In genomic region chr2:96259497-96259921, GRCh38 we compare ENCODE assay signal across 9 cellular contexts. TPM values are rescaled to one million over a fixed set of nuclear protein-coding genes. Genes with fewer than 3 reads are reported as not detected.
A peak's percentile ranks its signal among the peaks of the same experiment; 100 is the strongest.
DNase-seq lines count a peak whose midpoint lies in the region; ATAC-seq and TF ChIP-seq lines count a peak whose summit lies in the region.
"Had no signal": no experiment of that assay in that cellular context is flagged by ENCODE, and none has a peak within 500 bp of the region (broad histone marks: within the 10 kb centered on the region; RNA-seq: fewer than 3 reads in every experiment).

No MANE protein-coding gene starts in this region.

- no peak for ATAC-seq in activated CD8-positive, alpha-beta T cell treated with anti-CD3 and anti-CD28 coated beads for 36 hours
- no peak for ATAC-seq in activated CD8-positive, alpha-beta T cell treated with anti-CD3 and anti-CD28 coated beads, Interleukin-2, amount 10 ng/mL, durations not matched to agents 7 days and 5 days
- peak; percentile 74 for ATAC-seq in mucosa of descending colon

- H3K9me3 Mint-ChIP-seq in activated CD8-positive, alpha-beta T cell treated with anti-CD3 and anti-CD28 coated beads for 36 hours = no peaks in the 10 kb centered on the region
- no peaks in the 10 kb centered on the region for H3K9me3 Mint-ChIP-seq in activated CD8-positive, alpha-beta T cell treated with anti-CD3 and anti-CD28 coated beads, Interleukin-2, amount 10 ng/mL, durations not matched to agents 7 days and 5 days (ENCODE audit: insufficient read depth)
- H3K9me3 Mint-ChIP-seq: T-helper 1 cell treated with Interleukin-12 subunit alpha and Interleukin-12 subunit beta and Interleukin-4 antibody, amounts not matched to agents 30 μg/mL and 1 μg/mL, for 36 hours had no signal

- H3K4me1 ChIP-seq in adrenal gland (replicated peaks in 1 of 2) (peaks cover 52 to 91% of the 10 kb centered on the region in 2 donors), mucosa of descending colon (ENCODE audit: low read depth) (peaks cover 51% of the 10 kb centered on the region), transverse colon (peaks cover 43 to 75% (median 54%) of the 10 kb centered on the region in 4 donors)

- no peak for TF ChIP-seq EP300 in transverse colon (IDR thresholded peaks at IDR 0.05; ENCODE audit: low read depth)

- POLR2A ChIA-PET in activated CD8-positive, alpha-beta T cell treated with anti-CD3 and anti-CD28 coated beads for 36 hours (lab: Charles Lee) = interaction anchor here (0.7 to 1.8 kb wide), 6 partner anchors 8 to 279 kb away, joined by 3 to 8 read pairs (median 4); partner anchors contain the start of gene STARD7
- POLR2A ChIA-PET in activated CD8-positive, alpha-beta T cell treated with anti-CD3 and anti-CD28 coated beads, Interleukin-2, amount 10 ng/mL, durations not matched to agents 7 days and 5 days (lab: Charles Lee) = interaction anchor here (0.9 kb wide), 2 partner anchors 51 to 54 kb away, joined by 3 read pairs; partner anchors contain the start of gene STARD7

- H3K27ac ChIP-seq in adrenal gland (peak overlapping the region; percentile 88 to 97 (median 94)), transverse colon (peak overlapping the region; percentile 88 to 90 (median 88))

- in situ Hi-C loops in transverse colon (cut with MboI; ENCODE audit: low pct_ligation_motif_present in 1 of 4, low pct_unique_long_range_greater_than_20kb in 1 of 4, low sequenced_read_pairs in 3 of 4) = loop anchor here in 1 of 4 donors (25.0 kb wide), 1 partner anchor 247 kb away; no protein-coding TSS in a partner anchor
- in situ Hi-C loops in KBM-7 (cut with MboI; ENCODE audit: low pct_unique_long_range_greater_than_20kb, low sequenced_read_pairs) = no loop called here

- 62 to 91% (median 65%) methylated on average over 5 of the region's 5 CpGs for WGBS in adrenal gland, 4 donors
- WGBS in transverse colon (ENCODE audit: low coverage in 1 of 2), 2 donors = 20 to 41% methylated on average over 1 to 5 of the region's 5 CpGs

- intact Hi-C loops in activated CD8-positive, alpha-beta T cell treated with anti-CD3 and anti-CD28 coated beads for 36 hours (cut with micrococcal nuclease) = no loop called here
- intact Hi-C loops in adrenal gland (cut with DNase I) = loop anchor here in 1 of 2 donors (10.0 kb wide), 1 partner anchor 55 kb away; the partner anchor contains the start of gene STARD7
- intact Hi-C loops in mucosa of descending colon (cut with DNase I, micrococcal nuclease) = no loop called here
- intact Hi-C loops in transverse colon (cut with DNase I; ENCODE audit: low total_unique reads) = no loop called here

- H3K4me3 ChIP-seq in adrenal gland (no peak overlapping the region), mucosa of descending colon (no peak overlapping the region), transverse colon (no peak overlapping the region)

- no peaks in the 10 kb centered on the region for H3K27me3 Mint-ChIP-seq in activated CD8-positive, alpha-beta T cell treated with anti-CD3 and anti-CD28 coated beads for 36 hours
- no peaks in the 10 kb centered on the region for H3K27me3 Mint-ChIP-seq in activated CD8-positive, alpha-beta T cell treated with anti-CD3 and anti-CD28 coated beads, Interleukin-2, amount 10 ng/mL, durations not matched to agents 7 days and 5 days (ENCODE audit: low read depth)

- DNase-seq in activated CD8-positive, alpha-beta T cell treated with anti-CD3 and anti-CD28 coated beads for 36 hours = no peak
- no peak for DNase-seq in activated CD8-positive, alpha-beta T cell treated with anti-CD3 and anti-CD28 coated beads, Interleukin-2, amount 10 ng/mL, durations not matched to agents 7 days and 5 days
- DNase-seq in adrenal gland (peak in 3 of 7 donors; percentile 32 to 76 (median 49)), mucosa of descending colon (peak; percentile 76 to 87 (median 80)), transverse colon (peak; percentile 80), KBM-7 (no peak), CD1c-positive myeloid dendritic cell (ENCODE audit: extremely low spot score) (no peak), GM19240 (ENCODE audit: insufficient read length, low spot score) (no peak)

- TF ChIP-seq POLR2A in adrenal gland (IDR thresholded peaks at IDR 0.05) (no peak), transverse colon (IDR thresholded peaks at IDR 0.05) (peak; percentile 44)

- no peak for TF ChIP-seq CTCF in activated CD8-positive, alpha-beta T cell treated with anti-CD3 and anti-CD28 coated beads for 36 hours (IDR thresholded peaks at IDR 0.05)
- no peak for TF ChIP-seq CTCF in adrenal gland (IDR thresholded peaks at IDR 0.05)
- TF ChIP-seq CTCF in mucosa of descending colon (IDR thresholded peaks at IDR 0.05) = no peak
- TF ChIP-seq CTCF in transverse colon (IDR thresholded peaks at IDR 0.05) = peak in 1 of 5 experiments; percentile 7

- H3K36me3 ChIP-seq in adrenal gland (replicated peaks in 1 of 2) (peaks cover 0 to 30% of the 10 kb centered on the region in 2 donors), mucosa of descending colon (ENCODE audit: low read depth) (no peaks in the 10 kb centered on the region), transverse colon (peaks cover 0 to 16% (median 3%) of the 10 kb centered on the region in 4 donors)

- H3K9me3 ChIP-seq in adrenal gland (replicated peaks in 1 of 3) (no peaks in the 10 kb centered on the region), mucosa of descending colon (no peaks in the 10 kb centered on the region), transverse colon (no peaks in the 10 kb centered on the region)

- H3K27me3 ChIP-seq in adrenal gland (no peaks in the 10 kb centered on the region), transverse colon (no peaks in the 10 kb centered on the region)

- peaks cover 26% of the 10 kb centered on the region for H3K36me3 Mint-ChIP-seq in activated CD8-positive, alpha-beta T cell treated with anti-CD3 and anti-CD28 coated beads for 36 hours (ENCODE audit: low read depth)
- H3K36me3 Mint-ChIP-seq in activated CD8-positive, alpha-beta T cell treated with anti-CD3 and anti-CD28 coated beads, Interleukin-2, amount 10 ng/mL, durations not matched to agents 7 days and 5 days (ENCODE audit: low read depth) = peaks cover 49% of the 10 kb centered on the region

- CTCF ChIA-PET in activated CD8-positive, alpha-beta T cell treated with anti-CD3 and anti-CD28 coated beads for 36 hours (lab: Charles Lee) = interaction anchor here (1.4 to 3.0 kb wide), 6 partner anchors 17 to 267 kb away, joined by 3 to 15 read pairs (median 9); partner anchors contain the start of gene ADRA2B
- CTCF ChIA-PET in activated CD8-positive, alpha-beta T cell treated with anti-CD3 and anti-CD28 coated beads, Interleukin-2, amount 10 ng/mL, durations not matched to agents 7 days and 5 days (lab: Charles Lee) = interaction anchor here (0.6 to 3.2 kb wide), 8 partner anchors 14 to 267 kb away, joined by 3 to 17 read pairs (median 4); partner anchors contain the start of gene ASTL

- peak overlapping the region; percentile 54 for H3K27ac Mint-ChIP-seq in activated CD8-positive, alpha-beta T cell treated with anti-CD3 and anti-CD28 coated beads for 36 hours
- H3K27ac Mint-ChIP-seq in activated CD8-positive, alpha-beta T cell treated with anti-CD3 and anti-CD28 coated beads, Interleukin-2, amount 10 ng/mL, durations not matched to agents 7 days and 5 days = no peak overlapping the region
- H3K27ac Mint-ChIP-seq: T-helper 1 cell treated with Interleukin-12 subunit alpha and Interleukin-12 subunit beta and Interleukin-4 antibody, amounts not matched to agents 30 μg/mL and 1 μg/mL, for 36 hours had no signal

- H3K4me3 Mint-ChIP-seq in activated CD8-positive, alpha-beta T cell treated with anti-CD3 and anti-CD28 coated beads for 36 hours = no peak overlapping the region
- H3K4me3 Mint-ChIP-seq in activated CD8-positive, alpha-beta T cell treated with anti-CD3 and anti-CD28 coated beads, Interleukin-2, amount 10 ng/mL, durations not matched to agents 7 days and 5 days = no peak overlapping the region
- H3K4me3 Mint-ChIP-seq: T-helper 1 cell treated with Interleukin-12 subunit alpha and Interleukin-12 subunit beta and Interleukin-4 antibody, amounts not matched to agents 30 μg/mL and 1 μg/mL, for 36 hours had no signal

- H3K4me1 Mint-ChIP-seq in activated CD8-positive, alpha-beta T cell treated with anti-CD3 and anti-CD28 coated beads for 36 hours (ENCODE audit: low read depth) = peaks cover 74% of the 10 kb centered on the region
- H3K4me1 Mint-ChIP-seq in activated CD8-positive, alpha-beta T cell treated with anti-CD3 and anti-CD28 coated beads, Interleukin-2, amount 10 ng/mL, durations not matched to agents 7 days and 5 days (ENCODE audit: low read depth) = peaks cover 80% of the 10 kb centered on the region

RNA-seq across cellular contexts. Expression of gene TMEM127, which starts 6.3 kb away (rescaled TPM):
- 10 to 100 TPM; 13.1 to 15.0 TPM for total RNA-seq in activated CD8-positive, alpha-beta T cell treated with anti-CD3 and anti-CD28 coated beads for 36 hours
- 10 to 100 TPM; 31.8 to 34.2 TPM for total RNA-seq in activated CD8-positive, alpha-beta T cell treated with anti-CD3 and anti-CD28 coated beads, Interleukin-2, amount 10 ng/mL, durations not matched to agents 7 days and 5 days
- total RNA-seq in adrenal gland (10 to 100 TPM; 57.7 to 89.2 (median 71.2) TPM), mucosa of descending colon (100 to 1,000 TPM in 1 of 3 donors, 10 to 100 TPM in 2; 82.3 to 136 (median 87.9) TPM), transverse colon (100 to 1,000 TPM in 1 of 4 donors, 10 to 100 TPM in 3; 18.5 to 131 (median 82.0) TPM)
- 10 to 100 TPM; 14.9 to 48.2 (median 14.9) TPM for polyA plus RNA-seq in adrenal gland

RNA-seq across cellular contexts. Expression of gene CIAO1, which starts 6.5 kb away (rescaled TPM):
- total RNA-seq in activated CD8-positive, alpha-beta T cell treated with anti-CD3 and anti-CD28 coated beads for 36 hours = 10 to 100 TPM; 72.1 to 72.3 TPM
- 10 to 100 TPM; 64.9 to 65.9 TPM for total RNA-seq in activated CD8-positive, alpha-beta T cell treated with anti-CD3 and anti-CD28 coated beads, Interleukin-2, amount 10 ng/mL, durations not matched to agents 7 days and 5 days
- total RNA-seq in adrenal gland (100 to 1,000 TPM in 6 of 8 donors, 10 to 100 TPM in 2; 92.5 to 237 (median 139) TPM), mucosa of descending colon (10 to 100 TPM; 57.5 to 67.1 (median 60.6) TPM), transverse colon (100 to 1,000 TPM; 114 to 220 (median 143) TPM)
- 100 to 1,000 TPM in 1 of 3 donors, 10 to 100 TPM in 2; 52.5 to 137 (median 59.5) TPM for polyA plus RNA-seq in adrenal gland

RNA-seq across cellular contexts. Expression of gene SNRNP200, which starts 45.8 kb away (rescaled TPM):
- total RNA-seq in activated CD8-positive, alpha-beta T cell treated with anti-CD3 and anti-CD28 coated beads for 36 hours = 100 to 1,000 TPM; 175 to 178 TPM
- total RNA-seq in activated CD8-positive, alpha-beta T cell treated with anti-CD3 and anti-CD28 coated beads, Interleukin-2, amount 10 ng/mL, durations not matched to agents 7 days and 5 days = 100 to 1,000 TPM; 177 to 181 TPM
- 100 to 1,000 TPM in 2 of 8 donors, 10 to 100 TPM in 6; 69.3 to 114 (median 96.1) TPM for total RNA-seq in adrenal gland
- 100 to 1,000 TPM in 2 of 3 donors, 10 to 100 TPM in 1; 80.9 to 117 (median 103) TPM for polyA plus RNA-seq in adrenal gland
- total RNA-seq in mucosa of descending colon = 100 to 1,000 TPM in 2 of 3 donors, 10 to 100 TPM in 1; 95.8 to 113 (median 106) TPM
- 100 to 1,000 TPM in 1 of 4 donors, 10 to 100 TPM in 3; 81.4 to 106 (median 86.8) TPM for total RNA-seq in transverse colon

RNA-seq across cellular contexts. Expression of gene STARD7, which starts 50.9 kb away (rescaled TPM):
- 100 to 1,000 TPM; 145 to 149 TPM for total RNA-seq in activated CD8-positive, alpha-beta T cell treated with anti-CD3 and anti-CD28 coated beads for 36 hours
- 100 to 1,000 TPM; 139 to 143 TPM for total RNA-seq in activated CD8-positive, alpha-beta T cell treated with anti-CD3 and anti-CD28 coated beads, Interleukin-2, amount 10 ng/mL, durations not matched to agents 7 days and 5 days
- 100 to 1,000 TPM; 145 to 209 (median 166) TPM for total RNA-seq in adrenal gland
- 100 to 1,000 TPM in 1 of 3 donors, 10 to 100 TPM in 2; 37.8 to 129 (median 45.9) TPM for polyA plus RNA-seq in adrenal gland
- total RNA-seq in mucosa of descending colon = 100 to 1,000 TPM; 118 to 123 (median 122) TPM
- total RNA-seq in transverse colon = 100 to 1,000 TPM in 3 of 4 donors, 10 to 100 TPM in 1; 74.1 to 155 (median 139) TPM

Comparison
In these comparisons a context has a peak if more than half of its experiments do, and no peak if none do; other contexts are left out.
1. DNase-seq: peak in mucosa of descending colon (3 of 3) and transverse colon (single experiment); none in activated CD8-positive, alpha-beta T cell treated with anti-CD3 and anti-CD28 coated beads for 36 hours (single experiment), activated CD8-positive, alpha-beta T cell treated with anti-CD3 and anti-CD28 coated beads, Interleukin-2, amount 10 ng/mL, durations not matched to agents 7 days and 5 days (single experiment), KBM-7 (single experiment), CD1c-positive myeloid dendritic cell (single experiment) and GM19240 (single experiment).